Comparison of ENCODE assay signal across 8 cellular contexts in the genomic region with DNA sequence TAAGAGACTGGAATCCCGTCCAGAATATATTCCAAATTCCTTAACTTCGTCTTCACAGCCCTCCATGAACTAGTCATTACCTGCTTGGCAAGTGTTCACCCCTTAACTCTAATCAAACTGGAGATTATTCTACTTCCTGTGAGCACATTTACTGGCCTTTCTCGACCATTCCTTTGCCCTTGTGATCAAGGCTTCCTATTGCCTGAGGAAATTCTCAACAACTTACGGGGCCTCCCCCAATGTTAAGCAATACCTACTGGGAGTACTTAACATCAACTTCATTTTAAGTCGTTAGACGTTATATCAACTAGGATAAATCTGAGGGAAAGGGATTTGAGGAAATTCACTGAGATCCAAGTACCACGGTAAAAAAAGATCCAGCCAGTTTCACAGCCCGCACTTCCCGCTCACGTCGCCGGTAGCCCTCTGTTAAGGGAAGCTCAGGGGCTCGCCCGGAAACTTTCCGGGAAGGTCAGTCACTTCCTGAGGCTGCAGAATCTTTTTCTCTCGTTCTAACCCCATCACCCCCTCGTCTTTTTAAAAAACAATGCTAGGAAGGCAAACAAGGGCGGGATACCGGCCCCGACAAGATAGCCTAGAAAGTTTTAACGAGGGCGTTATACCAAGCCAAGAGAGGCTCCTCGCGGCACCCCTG. TPM values are rescaled to one million over a fixed set of nuclear protein-coding genes. Genes with fewer than 3 reads are reported as not detected.
DNase-seq lines count a peak whose midpoint lies in the region; ATAC-seq, FAIRE-seq and TF ChIP-seq lines count a peak whose summit lies in the region.

No MANE protein-coding gene starts in this region.

- TF ChIP-seq CTCF in WTC11 (IDR thresholded peaks at IDR 0.05) (no peak), fibroblast of pulmonary artery (IDR thresholded peaks at IDR 0.05; ENCODE audit: low read length, missing control alignments) (no peak), parathyroid adenoma (IDR thresholded peaks at IDR 0.05) (no peak)

- peak overlapping the region; percentile 92 for H3K9ac ChIP-seq in parathyroid adenoma

- no peaks in the 10 kb centered on the region for H3K27me3 ChIP-seq in CD4-positive, CD25-positive, alpha-beta regulatory T cell (ENCODE audit: control insufficient read depth, insufficient read depth, low read length)
- no peaks in the 10 kb centered on the region for H3K27me3 ChIP-seq in parathyroid adenoma (ENCODE audit: control insufficient read depth, insufficient read depth, low read length)

- H2AFZ ChIP-seq in parathyroid adenoma, result peak overlapping the region; percentile 99

- H3K79me2 ChIP-seq in parathyroid adenoma, result peaks cover 41% of the 10 kb centered on the region

- peaks cover 6% of the 10 kb centered on the region for H3K27me3 Mint-ChIP-seq in CD4-positive, CD25-positive, alpha-beta regulatory T cell
- H3K27me3 Mint-ChIP-seq in WTC11 (ENCODE audit: low read depth), result peaks cover 2% of the 10 kb centered on the region

- H3K36me3 ChIP-seq in CD4-positive, CD25-positive, alpha-beta regulatory T cell (ENCODE audit: control insufficient read depth, insufficient read depth, low read length), result peaks cover 16% of the 10 kb centered on the region
- no peaks in the 10 kb centered on the region for H3K36me3 ChIP-seq in parathyroid adenoma (ENCODE audit: control insufficient read depth, insufficient read depth, low read length)

- POLR2A ChIA-PET in WTC11 (lab: Charles Lee), result interaction anchor here (0.8 to 2.1 kb wide), 4 partner anchors 19 to 118 kb away, joined by 4 to 8 read pairs (median 4); a partner anchor contains a TSS

- no peaks in the 10 kb centered on the region for H3K9me3 ChIP-seq in CD4-positive, CD25-positive, alpha-beta regulatory T cell (ENCODE audit: control insufficient read depth in 2 of 2, low read length in 2 of 2)
- no peaks in the 10 kb centered on the region for H3K9me3 ChIP-seq in parathyroid adenoma (ENCODE audit: control insufficient read depth, low read length)

- peak overlapping the region; percentile 94 to 97 (median 97) for H3K4me3 Mint-ChIP-seq in CD4-positive, CD25-positive, alpha-beta regulatory T cell
- H3K4me3 Mint-ChIP-seq in WTC11, result peak overlapping the region; percentile 94

- H3K4me1 Mint-ChIP-seq in CD4-positive, CD25-positive, alpha-beta regulatory T cell, result peaks cover 19 to 62% (median 50%) of the 10 kb centered on the region in 4 donors
- peaks cover 38% of the 10 kb centered on the region for H3K4me1 Mint-ChIP-seq in WTC11

- CTCF ChIA-PET in WTC11 (lab: Charles Lee), result interaction anchor here (2.1 kb wide), 1 partner anchor 248 kb away, joined by 9 read pairs; no protein-coding TSS in a partner anchor

- peaks cover 3% of the 10 kb centered on the region for H3K36me3 Mint-ChIP-seq in CD4-positive, CD25-positive, alpha-beta regulatory T cell
- H3K36me3 Mint-ChIP-seq in WTC11, result peaks cover 31% of the 10 kb centered on the region

- FAIRE-seq in H54 (lab: Jason Lieb, UNC), result no peak

- H3K4me3 ChIP-seq in CD4-positive, CD25-positive, alpha-beta regulatory T cell (ENCODE audit: low read depth, low read length), result peak overlapping the region; percentile 95
- H3K4me3 ChIP-seq in fibroblast of pulmonary artery (replicated peaks; ENCODE audit: low read depth, low read length) (peak overlapping the region; percentile 97), parathyroid adenoma (ENCODE audit: low read depth, low read length) (peak overlapping the region; percentile 92)

- peak in 2 of 3 donors; percentile 11 to 43 for DNase-seq in CD4-positive, CD25-positive, alpha-beta regulatory T cell
- DNase-seq in HS-27A (ENCODE audit: low read depth) (peak; percentile 24), WTC11 (ENCODE audit: low spot score) (no peak), fibroblast of pulmonary artery (ENCODE audit: low read depth) (peak; percentile 88), H54 (ENCODE audit: insufficient read length, low spot score) (no peak), NCI-H128 (lab: John Stamatoyannopoulos, UW; ENCODE audit: unreplicated experiment) (no peak)

- no peaks in the 10 kb centered on the region for H3K9me3 Mint-ChIP-seq in CD4-positive, CD25-positive, alpha-beta regulatory T cell
- H3K9me3 Mint-ChIP-seq in WTC11, result no peaks in the 10 kb centered on the region

- no peak for ATAC-seq in CD4-positive, CD25-positive, alpha-beta regulatory T cell (ENCODE audit: low read depth in 2 of 2)
- no peak for ATAC-seq in WTC11
- no peak for ATAC-seq in HG03095 (IDR thresholded peaks at IDR 0.05; ENCODE audit: unreplicated experiment)

- peak overlapping the region; percentile 65 for H3K4me2 ChIP-seq in parathyroid adenoma (ENCODE audit: low read length)

- peak overlapping the region; percentile 93 to 99 (median 98) for H3K27ac Mint-ChIP-seq in CD4-positive, CD25-positive, alpha-beta regulatory T cell
- H3K27ac Mint-ChIP-seq in WTC11, result peak overlapping the region; percentile 99

- peaks cover 58% of the 10 kb centered on the region for H3K4me1 ChIP-seq in CD4-positive, CD25-positive, alpha-beta regulatory T cell (ENCODE audit: control insufficient read depth, insufficient read depth, low read length, poor library complexity, severe bottlenecking)
- peaks cover 12% of the 10 kb centered on the region for H3K4me1 ChIP-seq in parathyroid adenoma

- TF ChIP-seq POLR2A in H54 (IDR thresholded peaks at IDR 0.05; ENCODE audit: low read depth, low read length), result no peak

- H3K27ac ChIP-seq in CD4-positive, CD25-positive, alpha-beta regulatory T cell (ENCODE audit: insufficient read depth, low read length, poor library complexity, severe bottlenecking), result peak overlapping the region; percentile 96
- H3K27ac ChIP-seq in parathyroid adenoma, result peak overlapping the region; percentile 94

TF ChIP-seq in WTC11, 78 proteins besides CTCF, POLR2A, EP300 and RAD21 (continues in another document):
- no peak for TF ChIP-seq GABPB1 (CRISPR knock-in tag; IDR thresholded peaks at IDR 0.05)
- TF ChIP-seq, protein P1, sequence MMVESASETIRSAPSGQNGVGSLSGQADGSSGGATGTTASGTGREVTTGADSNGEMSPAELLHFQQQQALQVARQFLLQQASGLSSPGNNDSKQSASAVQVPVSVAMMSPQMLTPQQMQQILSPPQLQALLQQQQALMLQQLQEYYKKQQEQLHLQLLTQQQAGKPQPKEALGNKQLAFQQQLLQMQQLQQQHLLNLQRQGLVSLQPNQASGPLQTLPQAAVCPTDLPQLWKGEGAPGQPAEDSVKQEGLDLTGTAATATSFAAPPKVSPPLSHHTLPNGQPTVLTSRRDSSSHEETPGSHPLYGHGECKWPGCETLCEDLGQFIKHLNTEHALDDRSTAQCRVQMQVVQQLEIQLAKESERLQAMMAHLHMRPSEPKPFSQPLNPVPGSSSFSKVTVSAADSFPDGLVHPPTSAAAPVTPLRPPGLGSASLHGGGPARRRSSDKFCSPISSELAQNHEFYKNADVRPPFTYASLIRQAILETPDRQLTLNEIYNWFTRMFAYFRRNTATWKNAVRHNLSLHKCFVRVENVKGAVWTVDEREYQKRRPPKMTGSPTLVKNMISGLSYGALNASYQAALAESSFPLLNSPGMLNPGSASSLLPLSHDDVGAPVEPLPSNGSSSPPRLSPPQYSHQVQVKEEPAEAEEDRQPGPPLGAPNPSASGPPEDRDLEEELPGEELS (CRISPR knock-in tag; IDR thresholded peaks at IDR 0.05), result no peak
- no peak for TF ChIP-seq ZNF219 (CRISPR knock-in tag; IDR thresholded peaks at IDR 0.05; ENCODE audit: borderline replicate concordance)
- no peak for TF ChIP-seq ZNF138 (CRISPR knock-in tag; conservative IDR thresholded peaks at IDR 0.05)
- no peak for TF ChIP-seq EMX1 (CRISPR knock-in tag; IDR thresholded peaks at IDR 0.05)
- TF ChIP-seq, protein P2, sequence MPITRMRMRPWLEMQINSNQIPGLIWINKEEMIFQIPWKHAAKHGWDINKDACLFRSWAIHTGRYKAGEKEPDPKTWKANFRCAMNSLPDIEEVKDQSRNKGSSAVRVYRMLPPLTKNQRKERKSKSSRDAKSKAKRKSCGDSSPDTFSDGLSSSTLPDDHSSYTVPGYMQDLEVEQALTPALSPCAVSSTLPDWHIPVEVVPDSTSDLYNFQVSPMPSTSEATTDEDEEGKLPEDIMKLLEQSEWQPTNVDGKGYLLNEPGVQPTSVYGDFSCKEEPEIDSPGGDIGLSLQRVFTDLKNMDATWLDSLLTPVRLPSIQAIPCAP (CRISPR knock-in tag; IDR thresholded peaks at IDR 0.05), result no peak
- no peak for TF ChIP-seq SOX15 (CRISPR knock-in tag; IDR thresholded peaks at IDR 0.05)
- TF ChIP-seq FOXJ3 (CRISPR knock-in tag; IDR thresholded peaks at IDR 0.05; ENCODE audit: borderline replicate concordance), result no peak
- TF ChIP-seq, protein P3, sequence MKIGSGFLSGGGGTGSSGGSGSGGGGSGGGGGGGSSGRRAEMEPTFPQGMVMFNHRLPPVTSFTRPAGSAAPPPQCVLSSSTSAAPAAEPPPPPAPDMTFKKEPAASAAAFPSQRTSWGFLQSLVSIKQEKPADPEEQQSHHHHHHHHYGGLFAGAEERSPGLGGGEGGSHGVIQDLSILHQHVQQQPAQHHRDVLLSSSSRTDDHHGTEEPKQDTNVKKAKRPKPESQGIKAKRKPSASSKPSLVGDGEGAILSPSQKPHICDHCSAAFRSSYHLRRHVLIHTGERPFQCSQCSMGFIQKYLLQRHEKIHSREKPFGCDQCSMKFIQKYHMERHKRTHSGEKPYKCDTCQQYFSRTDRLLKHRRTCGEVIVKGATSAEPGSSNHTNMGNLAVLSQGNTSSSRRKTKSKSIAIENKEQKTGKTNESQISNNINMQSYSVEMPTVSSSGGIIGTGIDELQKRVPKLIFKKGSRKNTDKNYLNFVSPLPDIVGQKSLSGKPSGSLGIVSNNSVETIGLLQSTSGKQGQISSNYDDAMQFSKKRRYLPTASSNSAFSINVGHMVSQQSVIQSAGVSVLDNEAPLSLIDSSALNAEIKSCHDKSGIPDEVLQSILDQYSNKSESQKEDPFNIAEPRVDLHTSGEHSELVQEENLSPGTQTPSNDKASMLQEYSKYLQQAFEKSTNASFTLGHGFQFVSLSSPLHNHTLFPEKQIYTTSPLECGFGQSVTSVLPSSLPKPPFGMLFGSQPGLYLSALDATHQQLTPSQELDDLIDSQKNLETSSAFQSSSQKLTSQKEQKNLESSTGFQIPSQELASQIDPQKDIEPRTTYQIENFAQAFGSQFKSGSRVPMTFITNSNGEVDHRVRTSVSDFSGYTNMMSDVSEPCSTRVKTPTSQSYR (CRISPR knock-in tag; IDR thresholded peaks at IDR 0.05), result no peak
- TF ChIP-seq, protein P4, sequence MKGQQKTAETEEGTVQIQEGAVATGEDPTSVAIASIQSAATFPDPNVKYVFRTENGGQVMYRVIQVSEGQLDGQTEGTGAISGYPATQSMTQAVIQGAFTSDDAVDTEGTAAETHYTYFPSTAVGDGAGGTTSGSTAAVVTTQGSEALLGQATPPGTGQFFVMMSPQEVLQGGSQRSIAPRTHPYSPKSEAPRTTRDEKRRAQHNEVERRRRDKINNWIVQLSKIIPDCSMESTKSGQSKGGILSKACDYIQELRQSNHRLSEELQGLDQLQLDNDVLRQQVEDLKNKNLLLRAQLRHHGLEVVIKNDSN (CRISPR knock-in tag; IDR thresholded peaks at IDR 0.05), result no peak
- no peak for TF ChIP-seq GTF2I (CRISPR knock-in tag; conservative IDR thresholded peaks at IDR 0.05)

RNA-seq across cellular contexts. Expression of a gene that starts 0.9 kb away (rescaled TPM):
- 21.6 TPM for total RNA-seq in CD4-positive, CD25-positive, alpha-beta regulatory T cell
- 10 to 100 TPM; 21.1 to 29.0 (median 23.3) TPM for polyA plus RNA-seq in CD4-positive, CD25-positive, alpha-beta regulatory T cell
- total RNA-seq in WTC11 (2021), result 103 to 124 TPM (median 104 TPM) in 3 replicates

Comparison
In these comparisons a context has a peak if more than half of its experiments do, and no peak if none do; other contexts are left out.
1. DNase-seq: peak in CD4-positive, CD25-positive, alpha-beta regulatory T cell (2 of 3), HS-27A (single experiment) and fibroblast of pulmonary artery (single experiment); none in WTC11 (single experiment), H54 (single experiment) and NCI-H128 (single experiment).
2. Peak in every context shown above with its lines, with median percentiles within 50 percentile points of each other: H3K4me3 ChIP-seq.